Comparison of ENCODE assay signal across 16 cellular contexts in genomic region chr17:55632893-55633292, GRCh38.
"Had no signal": no experiment of that assay in that cellular context is flagged by ENCODE, and none has a peak within 500 bp of the region (broad histone marks: within the 10 kb centered on the region; RNA-seq: fewer than 3 reads in every experiment).

No MANE protein-coding gene starts in this region.

- H3K27ac ChIP-seq: heart right ventricle, left ventricle myocardium inferior, neural progenitor cell, pancreas had no signal

- H3K4me1 Mint-ChIP-seq: activated naive CD8-positive, alpha-beta T cell treated with anti-CD3 and anti-CD28 coated beads, Interleukin-2, amount 50 U/mL, for 24 hours; brain; neural progenitor cell had no signal

- H3K36me3 Mint-ChIP-seq: brain, neural progenitor cell had no signal

- ATAC-seq: activated CD8-positive, alpha-beta T cell treated with anti-CD3 and anti-CD28 coated beads for 36 hours; activated naive CD8-positive, alpha-beta T cell treated with anti-CD3 and anti-CD28 coated beads, Interleukin-2, amount 50 U/mL, for 24 hours; heart right ventricle; pancreas had no signal

- H3K4me3 ChIP-seq: heart right ventricle, left ventricle myocardium inferior, neural progenitor cell, pancreas had no signal

- H3K4me1 ChIP-seq: neural progenitor cell, pancreas had no signal

- H3K27me3 ChIP-seq: neural progenitor cell had no signal

- H3K9ac ChIP-seq: neural progenitor cell had no signal

- H3K36me3 ChIP-seq: heart right ventricle, left ventricle myocardium inferior, neural progenitor cell, pancreas had no signal

- DNase-seq: activated CD4-positive, alpha-beta T cell treated with anti-CD3 and anti-CD28 coated beads for 4 hours; activated CD8-positive, alpha-beta memory T cell treated with anti-CD3 and anti-CD28 coated beads, Interleukin-2, amount 50 U/mL, for 4 hours; activated CD8-positive, alpha-beta T cell treated with anti-CD3 and anti-CD28 coated beads for 36 hours; activated naive CD4-positive, alpha-beta T cell; activated naive CD8-positive, alpha-beta T cell treated with anti-CD3 and anti-CD28 coated beads, Interleukin-2, amount 50 U/mL, for 24 hours; endodermal cell; islet precursor cell; left ventricle myocardium inferior; mesendoderm; pancreas; stimulated activated CD4-positive, alpha-beta T cell treated with anti-CD3 and anti-CD28 coated beads, Interleukin-15, amount 100 ng/mL, for 24 hours; stimulated activated CD4-positive, alpha-beta T cell treated with anti-CD3 and anti-CD28 coated beads, Interleukin-4, amount 100 ng/mL, for 4 hours had no signal

- H3K27ac Mint-ChIP-seq: activated CD8-positive, alpha-beta T cell treated with anti-CD3 and anti-CD28 coated beads for 36 hours; activated naive CD8-positive, alpha-beta T cell treated with anti-CD3 and anti-CD28 coated beads, Interleukin-2, amount 50 U/mL, for 24 hours; activated T-helper 1 cell treated with anti-CD3 and anti-CD28 coated beads, Interleukin-12 subunit alpha, Interleukin-12 subunit beta, Interleukin-2, Interleukin-4 antibody, amounts not matched to agents 30 ng/mL and 10 ng/mL and 1 ng/mL, durations not matched to agents 14 hours and 24 hours and 36 hours; endodermal cell; neural progenitor cell had no signal

- H3K4me3 Mint-ChIP-seq: activated CD8-positive, alpha-beta T cell treated with anti-CD3 and anti-CD28 coated beads for 36 hours; activated naive CD8-positive, alpha-beta T cell treated with anti-CD3 and anti-CD28 coated beads, Interleukin-2, amount 50 U/mL, for 24 hours; activated T-helper 1 cell treated with anti-CD3 and anti-CD28 coated beads, Interleukin-12 subunit alpha, Interleukin-12 subunit beta, Interleukin-2, Interleukin-4 antibody, amounts not matched to agents 30 ng/mL and 10 ng/mL and 1 ng/mL, durations not matched to agents 14 hours and 24 hours and 36 hours; endodermal cell; neural progenitor cell had no signal

- H3K9me3 Mint-ChIP-seq: activated CD8-positive, alpha-beta T cell treated with anti-CD3 and anti-CD28 coated beads for 36 hours; activated naive CD8-positive, alpha-beta T cell treated with anti-CD3 and anti-CD28 coated beads, Interleukin-2, amount 50 U/mL, for 24 hours; activated T-helper 1 cell treated with anti-CD3 and anti-CD28 coated beads, Interleukin-12 subunit alpha, Interleukin-12 subunit beta, Interleukin-2, Interleukin-4 antibody, amounts not matched to agents 30 ng/mL and 10 ng/mL and 1 ng/mL, durations not matched to agents 14 hours and 24 hours and 36 hours; neural progenitor cell had no signal

- H3K9me3 ChIP-seq: heart right ventricle, left ventricle myocardium inferior, pancreas had no signal
